In genomic region chrX:2497961-2498780, GRCh38 we compare ENCODE assay signal across 8 cellular contexts. TPM values are rescaled to one million over a fixed set of nuclear protein-coding genes. Genes with fewer than 3 reads are reported as not detected.
A peak's percentile ranks its signal among the peaks of the same experiment; 100 is the strongest.
DNase-seq lines count a peak whose midpoint lies in the region; ATAC-seq and TF ChIP-seq lines count a peak whose summit lies in the region.

No MANE protein-coding gene starts in this region.

- peak overlapping the region; percentile 45; the same call in 1 of the 2 replicates for H3K27ac ChIP-seq in DOHH2 (ENCODE audit: low read depth, low read length)
- peak overlapping the region; percentile 90 for H3K27ac ChIP-seq in psoas muscle

- CTCF ChIA-PET in activated B cell treated with CpG ODN at 0.5 μM for 24 hours (lab: Charles Lee), result no interaction called here

- no peaks in the 10 kb centered on the region for H3K27me3 Mint-ChIP-seq in activated B cell treated with CpG ODN at 0.5 μM for 24 hours

- H3K4me2 ChIP-seq in DOHH2 (ENCODE audit: low read length), result peak overlapping the region; percentile 83

- ATAC-seq in activated B cell treated with CpG ODN at 0.5 μM for 24 hours (ENCODE audit: low read depth) (no peak), psoas muscle (peak in 2 of 4 donors; percentile 15 to 37), HG02938 (IDR thresholded peaks at IDR 0.05; ENCODE audit: unreplicated experiment) (no peak)

- peak overlapping the region; percentile 89 for H3K4me3 ChIP-seq in DOHH2 (ENCODE audit: low read length)
- peak overlapping the region; percentile 85 for H3K4me3 ChIP-seq in psoas muscle

- WGBS in psoas muscle, 3 donors, result 12 to 25% (median 16%) methylated on average over 11 of the region's 11 CpGs

- peaks cover 7% of the 10 kb centered on the region for H3F3A ChIP-seq in DOHH2 (ENCODE audit: control insufficient read depth, insufficient read depth)

- peaks cover 33% of the 10 kb centered on the region for H3K4me1 Mint-ChIP-seq in activated B cell treated with CpG ODN at 0.5 μM for 24 hours

- POLR2A ChIA-PET in activated B cell treated with CpG ODN at 0.5 μM for 24 hours (lab: Charles Lee), result no interaction called here

- no peaks in the 10 kb centered on the region for H3K9me3 ChIP-seq in DOHH2 (ENCODE audit: control insufficient read depth, insufficient read depth, low read length)
- H3K9me3 ChIP-seq in psoas muscle, result no peaks in the 10 kb centered on the region

- peaks cover 63% of the 10 kb centered on the region for H3K79me2 ChIP-seq in DOHH2 (ENCODE audit: control insufficient read depth, low read length)

- peak overlapping the region; percentile 74 for H3K27ac Mint-ChIP-seq in activated B cell treated with CpG ODN at 0.5 μM for 24 hours

- H3K36me3 ChIP-seq in DOHH2 (ENCODE audit: control insufficient read depth, low read length) (peaks cover 41% of the 10 kb centered on the region), psoas muscle (ENCODE audit: insufficient read depth in 1 of 2, low read depth in 1 of 2) (peaks cover 0 to 7% of the 10 kb centered on the region in 2 donors)

- H3K27me3 ChIP-seq in DOHH2 (ENCODE audit: control insufficient read depth, low read length), result no peaks in the 10 kb centered on the region
- no peaks in the 10 kb centered on the region for H3K27me3 ChIP-seq in psoas muscle (ENCODE audit: insufficient read depth in 3 of 3, low read length in 2 of 3)

- intact Hi-C loops in activated B cell treated with CpG ODN at 0.5 μM for 24 hours (cut with micrococcal nuclease), result loop anchor here (5.0 kb wide), 1 partner anchor 34 kb away; no protein-coding TSS in a partner anchor
- intact Hi-C loops in psoas muscle (cut with DNase I), result loop anchor here in 1 of 2 donors (10.0 kb wide), 1 partner anchor 93 kb away; no protein-coding TSS in a partner anchor

- 0 out of 2 replicates have a peak, but pooled peaks cover 3% of the 10 kb centered on the region for H4K20me1 ChIP-seq in DOHH2 (ENCODE audit: control insufficient read depth, insufficient read depth, low read depth, low read length)

- peak overlapping the region; percentile 41 for H3K4me3 Mint-ChIP-seq in activated B cell treated with CpG ODN at 0.5 μM for 24 hours

- H3K36me3 Mint-ChIP-seq in activated B cell treated with CpG ODN at 0.5 μM for 24 hours (ENCODE audit: low read depth), result peaks cover 17% of the 10 kb centered on the region

- no peak for DNase-seq in activated B cell treated with CpG ODN at 0.5 μM for 24 hours
- DNase-seq in glomerular visceral epithelial cell (ENCODE audit: extremely low spot score), result peak; percentile 24
- DNase-seq in psoas muscle, result no peak
- no peak for DNase-seq in stimulated activated CD4-positive, alpha-beta T cell treated with anti-CD3 and anti-CD28 coated beads, Interleukin-4, amount 100 ng/mL, for 24 hours
- DNase-seq in activated CD4-positive, alpha-beta T cell treated with anti-CD3 and anti-CD28 coated beads, Interleukin-2, amount 50 U/mL, for 48 hours, result no peak
- DNase-seq in hippocampal formation (lab: John Stamatoyannopoulos, UW), result no peak

- no peak for TF ChIP-seq CTCF in DOHH2 (IDR thresholded peaks at IDR 0.05; ENCODE audit: low read depth, low read length, poor library complexity, severe bottlenecking)
- TF ChIP-seq CTCF in activated B cell treated with CpG ODN at 0.5 μM for 24 hours (IDR thresholded peaks at IDR 0.05), result no peak
- no peak for TF ChIP-seq CTCF in psoas muscle (IDR thresholded peaks at IDR 0.05)

- H3K9me2 ChIP-seq in DOHH2 (replicated peaks; ENCODE audit: control insufficient read depth, low read length), result no peaks in the 10 kb centered on the region

- peaks cover 33% of the 10 kb centered on the region for H3K4me1 ChIP-seq in DOHH2 (ENCODE audit: control insufficient read depth, low read length)
- H3K4me1 ChIP-seq in psoas muscle, result peaks cover 14% of the 10 kb centered on the region

- H3K9me3 Mint-ChIP-seq in activated B cell treated with CpG ODN at 0.5 μM for 24 hours, result no peaks in the 10 kb centered on the region

RNA-seq across cellular contexts. Expression of gene DHRSX, which starts 2.6 kb away (rescaled TPM):
- 23.2 and 28.3 TPM in 2 replicates for total RNA-seq in activated B cell treated with CpG ODN at 0.5 μM for 24 hours
- 10 to 100 TPM in 3 of 4 donors, 1 to 10 TPM in 1; 9.6 to 19.3 (median 12.7) TPM for total RNA-seq in psoas muscle
- 1 to 10 TPM; 5.6 to 7.8 (median 7.2) TPM for polyA plus RNA-seq in psoas muscle

RNA-seq across cellular contexts. Expression of gene ZBED1, which starts 2.6 kb away (rescaled TPM):
- 49.5 and 50.1 TPM in 2 replicates for total RNA-seq in activated B cell treated with CpG ODN at 0.5 μM for 24 hours
- 10 to 100 TPM; 28.7 to 63.1 (median 36.3) TPM for total RNA-seq in psoas muscle
- polyA plus RNA-seq in psoas muscle, result 10 to 100 TPM; 18.6 to 67.9 (median 37.6) TPM
